In the genomic region with DNA sequence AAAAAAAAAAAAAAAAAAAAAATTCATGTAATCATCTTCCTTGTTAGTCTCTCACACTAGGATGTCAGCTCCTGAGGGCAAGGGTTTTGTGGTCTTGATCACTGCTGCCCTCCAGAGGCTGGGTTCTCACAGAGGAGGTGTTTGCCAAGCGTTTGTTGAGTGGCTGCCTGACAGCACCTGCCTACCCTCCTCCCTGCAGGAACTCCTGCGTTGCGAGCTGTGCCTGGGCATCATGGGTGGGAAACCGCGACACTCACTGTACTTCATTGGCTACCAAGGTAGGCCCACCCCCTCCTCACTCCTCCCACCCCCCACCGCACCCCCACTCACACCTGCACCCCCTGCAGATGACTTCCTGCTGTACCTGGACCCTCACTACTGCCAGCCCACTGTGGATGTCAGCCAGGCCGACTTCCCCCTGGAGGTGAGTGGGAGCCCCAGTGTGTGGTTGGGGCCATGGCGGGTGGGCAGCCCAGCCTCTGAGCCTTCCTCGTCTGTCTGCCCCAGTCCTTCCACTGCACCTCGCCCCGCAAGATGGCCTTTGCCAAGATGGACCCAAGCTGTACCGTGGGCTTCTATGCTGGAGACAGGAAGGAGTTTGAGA, we compare ENCODE assay signal across 10 cellular contexts. TPM values are rescaled to one million over a fixed set of nuclear protein-coding genes. Genes with fewer than 3 reads are reported as not detected.
DNase-seq lines count a peak whose midpoint lies in the region; ATAC-seq, FAIRE-seq and TF ChIP-seq lines count a peak whose summit lies in the region.
"Had no signal": no experiment of that assay in that cellular context is flagged by ENCODE, and none has a peak within 500 bp of the region (broad histone marks: within the 10 kb centered on the region; RNA-seq: fewer than 3 reads in every experiment).

No MANE protein-coding gene starts in this region.

- H3K27me3 ChIP-seq in cardiac muscle cell (no peaks in the 10 kb centered on the region), right atrium auricular region (no peaks in the 10 kb centered on the region), OCI-LY3 (ENCODE audit: low read depth, low read length) (no peaks in the 10 kb centered on the region), bronchial epithelial cell (ENCODE audit: control insufficient read depth, insufficient read depth, low read length) (no peaks in the 10 kb centered on the region), small intestine (ENCODE audit: control insufficient read depth in 2 of 2, insufficient read depth in 2 of 2, low read length in 2 of 2) (no peaks in the 10 kb centered on the region)

- H3K4me3 ChIP-seq in cardiac muscle cell (no peak overlapping the region), right atrium auricular region (no peak overlapping the region), OCI-LY3 (ENCODE audit: low read length) (no peak overlapping the region), bronchial epithelial cell (ENCODE audit: low read depth, low read length) (no peak overlapping the region), small intestine (ENCODE audit: low read depth in 1 of 2, low read length in 2 of 2) (no peak overlapping the region)

- no peak overlapping the region for H3K9ac ChIP-seq in OCI-LY3 (ENCODE audit: low read length)

- peaks cover 63% of the 10 kb centered on the region for H3K36me3 ChIP-seq in cardiac muscle cell
- H3K36me3 ChIP-seq in right atrium auricular region, result peaks cover 83% of the 10 kb centered on the region
- peaks cover 57% of the 10 kb centered on the region for H3K36me3 ChIP-seq in OCI-LY3 (replicated peaks; ENCODE audit: low read depth, low read length)
- peaks cover 27% of the 10 kb centered on the region for H3K36me3 ChIP-seq in bronchial epithelial cell (ENCODE audit: control insufficient read depth, insufficient read depth, low read length)
- peaks cover 23 to 36% of the 10 kb centered on the region in 2 donors for H3K36me3 ChIP-seq in small intestine (ENCODE audit: control insufficient read depth in 2 of 2, insufficient read depth in 2 of 2, low read length in 2 of 2)

- H2AFZ ChIP-seq in OCI-LY3 (ENCODE audit: low read depth, low read length), result no peak overlapping the region

- TF ChIP-seq CTCF in cardiac muscle cell (IDR thresholded peaks at IDR 0.05; ENCODE audit: low read depth, low read length), result peak; percentile 17
- no peak for TF ChIP-seq CTCF in right atrium auricular region (IDR thresholded peaks at IDR 0.05)
- TF ChIP-seq CTCF in OCI-LY3 (IDR thresholded peaks at IDR 0.05; ENCODE audit: low read depth, low read length), result peak; percentile 36
- peak; percentile 51 for TF ChIP-seq CTCF in bronchial epithelial cell (IDR thresholded peaks at IDR 0.05; ENCODE audit: insufficient read depth, low read length, severe bottlenecking)

- no peaks in the 10 kb centered on the region for H3K4me1 ChIP-seq in cardiac muscle cell (ENCODE audit: low read depth)
- no peaks in the 10 kb centered on the region for H3K4me1 ChIP-seq in right atrium auricular region
- 0 out of 2 replicates have a peak, but pooled peaks cover 4% of the 10 kb centered on the region for H3K4me1 ChIP-seq in OCI-LY3 (ENCODE audit: low read length)
- peaks cover 6% of the 10 kb centered on the region in 2 donors for H3K4me1 ChIP-seq in small intestine (ENCODE audit: control insufficient read depth in 2 of 2, insufficient read depth in 1 of 2, low read depth in 1 of 2, low read length in 1 of 2)

- no peaks in the 10 kb centered on the region for H4K20me1 ChIP-seq in OCI-LY3 (ENCODE audit: insufficient read depth, low read length)

- WGBS in small intestine, 3 donors, result 90 to 93% (median 91%) methylated on average over 11 to 12 of the region's 12 CpGs

- H3K27ac ChIP-seq in cardiac muscle cell, result no peak overlapping the region
- no peak overlapping the region for H3K27ac ChIP-seq in right atrium auricular region
- no peak overlapping the region for H3K27ac ChIP-seq in OCI-LY3 (ENCODE audit: low read length)
- H3K27ac ChIP-seq in small intestine (ENCODE audit: low read depth in 1 of 2, low read length in 1 of 2), result peak overlapping the region in 1 of 2 donors; percentile 11

- DNase-seq in cardiac muscle cell (ENCODE audit: low read depth in 1 of 2, low spot score in 1 of 2) (peak in 1 of 2 donors; percentile 45), right atrium auricular region (ENCODE audit: low spot score) (no peak), bronchial epithelial cell (ENCODE audit: low read depth) (peak; percentile 62), small intestine (peak; percentile 55), NCI-H1105 treated with DMSO at 0.1 percent for 48 hours (lab: John Stamatoyannopoulos, UW) (no peak)

- H3K79me2 ChIP-seq in OCI-LY3 (ENCODE audit: low read length), result no peaks in the 10 kb centered on the region

- ATAC-seq in HG03460 (IDR thresholded peaks at IDR 0.05; ENCODE audit: unreplicated experiment), result no peak
- ATAC-seq in HG03175 (IDR thresholded peaks at IDR 0.05; ENCODE audit: unreplicated experiment), result no peak

- H3K9me3 ChIP-seq in cardiac muscle cell (ENCODE audit: low read depth) (no peaks in the 10 kb centered on the region), right atrium auricular region (no peaks in the 10 kb centered on the region), OCI-LY3 (ENCODE audit: insufficient read depth, low read length) (no peaks in the 10 kb centered on the region), small intestine (ENCODE audit: control insufficient read depth, low read depth) (no peaks in the 10 kb centered on the region)

- peak; percentile 36 for FAIRE-seq in bronchial epithelial cell (lab: Jason Lieb, UNC)
- FAIRE-seq in small intestine (lab: Jason Lieb, UNC), result no peak
- FAIRE-seq: GM18507 had no signal

- no peak overlapping the region for H3K4me2 ChIP-seq in OCI-LY3 (ENCODE audit: low read length)

RNA-seq across cellular contexts. Expression of gene ATG4D, which starts 8.1 kb away (rescaled TPM):
- total RNA-seq in cardiac muscle cell (67.0 and 67.3 TPM in 2 replicates), right atrium auricular region (10 to 100 TPM; 47.1 to 61.2 TPM), bronchial epithelial cell (30.3 and 37.5 TPM in 2 replicates)
- polyA plus RNA-seq in cardiac muscle cell (69.0 and 74.0 TPM in 2 replicates), small intestine (100 to 1,000 TPM in 2 of 3 donors, 10 to 100 TPM in 1; 49.0 to 181 (median 161) TPM)

RNA-seq across cellular contexts. Expression of gene KRI1, which starts 14.0 kb away (rescaled TPM):
- 15.3 and 28.3 TPM in 2 replicates for total RNA-seq in cardiac muscle cell
- 26.1 and 34.9 TPM in 2 replicates for polyA plus RNA-seq in cardiac muscle cell
- total RNA-seq in right atrium auricular region, result 10 to 100 TPM in 1 of 2 donors, 1 to 10 TPM in 1; 9.6 to 10.3 TPM
- 8.2 and 11.0 TPM in 2 replicates for total RNA-seq in bronchial epithelial cell
- 10 to 100 TPM; 14.8 to 18.2 (median 18.1) TPM for polyA plus RNA-seq in small intestine

RNA-seq across cellular contexts. Expression of gene CDKN2D, which starts 17.0 kb away (rescaled TPM):
- total RNA-seq in cardiac muscle cell (11.1 and 15.3 TPM in 2 replicates), right atrium auricular region (1 to 10 TPM; 4.4 to 4.6 TPM), bronchial epithelial cell (6.6 and 13.3 TPM in 2 replicates)
- polyA plus RNA-seq in cardiac muscle cell (17.6 and 33.4 TPM in 2 replicates), small intestine (10 to 100 TPM; 13.0 to 19.0 (median 15.4) TPM)

RNA-seq across cellular contexts. Expression of gene S1PR5, which starts 34.6 kb away (rescaled TPM):
- total RNA-seq in cardiac muscle cell, result 0.60 and 0.63 TPM in 2 replicates
- 0.75 TPM in 1 of 2 replicates, not detected in the other for polyA plus RNA-seq in cardiac muscle cell
- under 1 TPM; 0.12 to 0.59 TPM for total RNA-seq in right atrium auricular region
- total RNA-seq in bronchial epithelial cell, result 6.6 and 7.8 TPM in 2 replicates
- polyA plus RNA-seq in small intestine, result under 1 TPM in 1 of 3 donors, not detected in 2; 0.09 TPM

RNA-seq across cellular contexts. Expression of gene AP1M2, which starts 35.3 kb away (rescaled TPM):
- total RNA-seq in cardiac muscle cell (0.12 TPM in 1 of 2 replicates, not detected in the other), right atrium auricular region (1 to 10 TPM in 1 of 2 donors, not detected in 1; 4.8 TPM), bronchial epithelial cell (114 and 135 TPM in 2 replicates)
- polyA plus RNA-seq in cardiac muscle cell (0.28 TPM in 1 of 2 replicates, not detected in the other), small intestine (100 to 1,000 TPM in 2 of 3 donors, 10 to 100 TPM in 1; 97.3 to 238 (median 102) TPM)
- total RNA-seq: lung microvascular endothelial cell had no signal

Comparison
In these comparisons a context has a peak if more than half of its experiments do, and no peak if none do; other contexts are left out.
1. CTCF ChIP-seq: peak in cardiac muscle cell (single experiment), OCI-LY3 (single experiment) and bronchial epithelial cell (single experiment); none in right atrium auricular region (0 of 2).
2. DNase-seq: peak in bronchial epithelial cell (single experiment) and small intestine (single experiment); none in right atrium auricular region (single experiment) and NCI-H1105 treated with DMSO at 0.1 percent for 48 hours (single experiment).